24 cellular contexts compared by ENCODE assay signal in genomic region chr4:148235809-148236208, GRCh38.
DNase-seq lines count a peak whose midpoint lies in the region; ATAC-seq and TF ChIP-seq lines count a peak whose summit lies in the region.
"Had no signal": no experiment of that assay in that cellular context is flagged by ENCODE, and none has a peak within 500 bp of the region (broad histone marks: within the 10 kb centered on the region; RNA-seq: fewer than 3 reads in every experiment).

No MANE protein-coding gene starts in this region.

- no peaks in the 10 kb centered on the region for H4K20me1 ChIP-seq in H9 (ENCODE audit: control insufficient read depth, insufficient read depth, insufficient read length)
- H4K20me1 ChIP-seq: BLaER1 had no signal

- H3K23me2 ChIP-seq in H9 (ENCODE audit: insufficient read length, low read depth, low read length, poor library complexity, severe bottlenecking): no peaks in the 10 kb centered on the region

- no peak overlapping the region for H4K5ac ChIP-seq in H9 (ENCODE audit: insufficient read length, low read depth, low read length)

- H3K4me3 ChIP-seq in thyroid gland (replicated peaks in 1 of 3): no peak overlapping the region
- H3K4me3 ChIP-seq: BLaER1 had no signal

- H2BK5ac ChIP-seq in H9 (ENCODE audit: insufficient read length, low read length): no peak overlapping the region

- 0 out of 2 replicates have a peak overlapping the region, but pooled peaks have one; percentile 97 for H2BK15ac ChIP-seq in H9 (ENCODE audit: low read depth, low read length)

- WGBS in H9 (ENCODE audit: extremely low coverage, insufficient read length, low lambda C conversion rate): no CpG with 5 or more reads among the region's 3 CpGs
- 91 to 95% methylated on average over 3 of the region's 3 CpGs for WGBS in thyroid gland, 2 donors

- H3K4me1 ChIP-seq in H9 (ENCODE audit: insufficient read depth, low read length): no peaks in the 10 kb centered on the region
- peaks cover 3 to 10% of the 10 kb centered on the region in 2 donors for H3K4me1 ChIP-seq in thyroid gland
- H3K4me1 ChIP-seq: BE2C had no signal

- H2AK5ac ChIP-seq in H9 (ENCODE audit: insufficient read length, low read length): no peak overlapping the region

- no peak overlapping the region for H3K18ac ChIP-seq in H9 (ENCODE audit: insufficient read length, low read depth, low read length)

- H2AFZ ChIP-seq in H9 (ENCODE audit: low read length): no peak overlapping the region

- no peaks in the 10 kb centered on the region for H3K36me3 ChIP-seq in thyroid gland
- H3K36me3 ChIP-seq: BE2C, BLaER1 had no signal

- H3K4ac ChIP-seq in H9 (ENCODE audit: low read depth, low read length): no peak overlapping the region

- POLR2A ChIA-PET in activated CD4-positive, alpha-beta T cell treated with anti-CD3 and anti-CD28 coated beads for 36 hours (lab: Charles Lee): no interaction called here

- intact Hi-C loops in activated CD4-positive, alpha-beta T cell treated with anti-CD3 and anti-CD28 coated beads for 36 hours (cut with DNase I, micrococcal nuclease): no loop called here
- intact Hi-C loops in thyroid gland (cut with DNase I): no loop called here

- no peak overlapping the region for H3K4me3 Mint-ChIP-seq in H9
- no peak overlapping the region for H3K4me3 Mint-ChIP-seq in central memory CD8-positive, alpha-beta T cell
- no peak overlapping the region for H3K4me3 Mint-ChIP-seq in activated CD4-positive, alpha-beta T cell treated with anti-CD3 and anti-CD28 coated beads for 36 hours
- H3K4me3 Mint-ChIP-seq: CD14-positive monocyte; CD4-positive, alpha-beta memory T cell; CD4-positive, CD25-positive, alpha-beta regulatory T cell; CD8-positive, alpha-beta memory T cell had no signal

- no peak overlapping the region for H3T11ph ChIP-seq in H9 (ENCODE audit: low read length)

- H4K8ac ChIP-seq in H9 (replicated peaks; ENCODE audit: insufficient read length, low read depth, low read length): no peak overlapping the region

- no peak overlapping the region for H3K56ac ChIP-seq in H9 (ENCODE audit: insufficient read length, low read depth, low read length)

- no peaks in the 10 kb centered on the region for H3K4me1 Mint-ChIP-seq in H9
- H3K4me1 Mint-ChIP-seq in central memory CD8-positive, alpha-beta T cell: peaks cover 12% of the 10 kb centered on the region
- H3K4me1 Mint-ChIP-seq in activated CD4-positive, alpha-beta T cell treated with anti-CD3 and anti-CD28 coated beads for 36 hours: peaks cover 8% of the 10 kb centered on the region
- H3K4me1 Mint-ChIP-seq: CD14-positive monocyte had no signal

- H2BK20ac ChIP-seq in H9 (ENCODE audit: low read depth, low read length, poor library complexity, severe bottlenecking): no peak overlapping the region

- H3K79me1 ChIP-seq in H9 (ENCODE audit: insufficient read depth, low read depth, low read length, poor library complexity, severe bottlenecking): no peaks in the 10 kb centered on the region

- H3K27me3 ChIP-seq in H9 (ENCODE audit: insufficient read depth, low read length) (no peaks in the 10 kb centered on the region), thyroid gland (no peaks in the 10 kb centered on the region)
- H3K27me3 ChIP-seq: BE2C, BLaER1 had no signal

- peaks cover 0 to 2% of the 10 kb centered on the region in 2 experiments; a peak in 1 of 5 replicates for H3K9me3 Mint-ChIP-seq in H9
- no peaks in the 10 kb centered on the region for H3K9me3 Mint-ChIP-seq in central memory CD8-positive, alpha-beta T cell
- H3K9me3 Mint-ChIP-seq in activated CD4-positive, alpha-beta T cell treated with anti-CD3 and anti-CD28 coated beads for 36 hours (ENCODE audit: low read depth): no peaks in the 10 kb centered on the region

- no peak for DNase-seq in H9
- peak; percentile 5 to 59 for DNase-seq in NCI-H446 (lab: John Stamatoyannopoulos, UW)
- no peak for DNase-seq in central memory CD8-positive, alpha-beta T cell (ENCODE audit: low spot score in 2 of 2)
- peak; percentile 38 for DNase-seq in pons (ENCODE audit: low spot score)
- no peak for DNase-seq in EL
- no peak for DNase-seq in activated CD4-positive, alpha-beta T cell treated with anti-CD3 and anti-CD28 coated beads for 36 hours
- no peak for DNase-seq in thyroid gland
- DNase-seq: ACHN; BE2C; C1 segment of cervical spinal cord; CD4-positive, alpha-beta memory T cell; CD4-positive, CD25-positive, alpha-beta regulatory T cell; CD8-positive, alpha-beta memory T cell; COR-L47; DMS 273 treated with DMSO at 0.1 percent for 48 hours; DMS153; DMS53; DMS79; DND-41; GF-D8 had no signal

- no peak overlapping the region for H2BK120ac ChIP-seq in H9 (ENCODE audit: low read depth, low read length, poor library complexity, severe bottlenecking)

- CTCF ChIA-PET in activated CD4-positive, alpha-beta T cell treated with anti-CD3 and anti-CD28 coated beads for 36 hours (lab: Charles Lee): no interaction called here

- no peak overlapping the region for H3K27ac Mint-ChIP-seq in H9
- H3K27ac Mint-ChIP-seq in central memory CD8-positive, alpha-beta T cell (ENCODE audit: low read depth): peak overlapping the region; percentile 42
- no peak overlapping the region for H3K27ac Mint-ChIP-seq in activated CD4-positive, alpha-beta T cell treated with anti-CD3 and anti-CD28 coated beads for 36 hours
- H3K27ac Mint-ChIP-seq: CD14-positive monocyte; CD4-positive, alpha-beta memory T cell; CD4-positive, CD25-positive, alpha-beta regulatory T cell; CD8-positive, alpha-beta memory T cell had no signal

- no peak for ATAC-seq in central memory CD8-positive, alpha-beta T cell (replicated peaks; ENCODE audit: extremely low read depth, poor library complexity, severe bottlenecking)
- ATAC-seq in activated CD4-positive, alpha-beta T cell treated with anti-CD3 and anti-CD28 coated beads for 36 hours: no peak
- ATAC-seq in HG03159 (IDR thresholded peaks at IDR 0.05; ENCODE audit: unreplicated experiment): no peak

- H3K36me3 Mint-ChIP-seq in H9 (ENCODE audit: insufficient read depth in 1 of 3, low read depth in 3 of 3): no peaks in the 10 kb centered on the region
- H3K36me3 Mint-ChIP-seq in central memory CD8-positive, alpha-beta T cell (ENCODE audit: insufficient read depth): peaks cover 2% of the 10 kb centered on the region
- peaks cover 10% of the 10 kb centered on the region for H3K36me3 Mint-ChIP-seq in activated CD4-positive, alpha-beta T cell treated with anti-CD3 and anti-CD28 coated beads for 36 hours (ENCODE audit: low read depth)
- H3K36me3 Mint-ChIP-seq: CD14-positive monocyte had no signal

- TF ChIP-seq CTCF in H9 (conservative IDR thresholded peaks at IDR 0.05) (no peak), thyroid gland (IDR thresholded peaks at IDR 0.05) (no peak)

- no peak overlapping the region for H3K14ac ChIP-seq in H9 (ENCODE audit: insufficient read depth, low read length)

- H4K91ac ChIP-seq in H9 (ENCODE audit: insufficient read length, low read depth, low read length): no peak overlapping the region

- no peak for TF ChIP-seq POLR2A in thyroid gland (IDR thresholded peaks at IDR 0.05)

- H2BK12ac ChIP-seq in H9 (ENCODE audit: insufficient read length, low read depth, low read length): no peak overlapping the region

- no peak overlapping the region for H3K23ac ChIP-seq in H9 (ENCODE audit: insufficient read length, low read depth, low read length)

- H3K9me3 ChIP-seq in H9 (ENCODE audit: control insufficient read depth, low read depth, low read length) (no peaks in the 10 kb centered on the region), thyroid gland (no peaks in the 10 kb centered on the region)
- H3K9me3 ChIP-seq: BE2C had no signal

- no peak overlapping the region for H3K27ac ChIP-seq in H9 (ENCODE audit: insufficient read length, low read depth, low read length)
- H3K27ac ChIP-seq in thyroid gland: no peak overlapping the region
- H3K27ac ChIP-seq: 22Rv1, BLaER1 had no signal

- no peak overlapping the region for H3K9ac ChIP-seq in H9 (ENCODE audit: extremely low read depth, insufficient read length, low read length)
- H3K9ac ChIP-seq: BLaER1 had no signal

- no peaks in the 10 kb centered on the region for H3K27me3 Mint-ChIP-seq in H9 (ENCODE audit: low read depth)
- no peaks in the 10 kb centered on the region for H3K27me3 Mint-ChIP-seq in central memory CD8-positive, alpha-beta T cell
- no peaks in the 10 kb centered on the region for H3K27me3 Mint-ChIP-seq in activated CD4-positive, alpha-beta T cell treated with anti-CD3 and anti-CD28 coated beads for 36 hours
- H3K27me3 Mint-ChIP-seq: CD4-positive, alpha-beta memory T cell; CD4-positive, CD25-positive, alpha-beta regulatory T cell; CD8-positive, alpha-beta memory T cell had no signal

- H3K4me2 ChIP-seq in H9 (ENCODE audit: insufficient read depth, insufficient read length, low read length): no peak overlapping the region
- H3K4me2 ChIP-seq: BLaER1 had no signal

- H3K79me2 ChIP-seq in H9 (ENCODE audit: insufficient read depth, low read length): no peaks in the 10 kb centered on the region

Comparison
In these comparisons a context has a peak if more than half of its experiments do, and no peak if none do; other contexts are left out.
1. DNase-seq: peak in NCI-H446 (2 of 2) and pons (single experiment); none in H9 (single experiment), central memory CD8-positive, alpha-beta T cell (0 of 2), EL (single experiment), activated CD4-positive, alpha-beta T cell treated with anti-CD3 and anti-CD28 coated beads for 36 hours (single experiment) and thyroid gland (0 of 2).